In the genomic region with DNA sequence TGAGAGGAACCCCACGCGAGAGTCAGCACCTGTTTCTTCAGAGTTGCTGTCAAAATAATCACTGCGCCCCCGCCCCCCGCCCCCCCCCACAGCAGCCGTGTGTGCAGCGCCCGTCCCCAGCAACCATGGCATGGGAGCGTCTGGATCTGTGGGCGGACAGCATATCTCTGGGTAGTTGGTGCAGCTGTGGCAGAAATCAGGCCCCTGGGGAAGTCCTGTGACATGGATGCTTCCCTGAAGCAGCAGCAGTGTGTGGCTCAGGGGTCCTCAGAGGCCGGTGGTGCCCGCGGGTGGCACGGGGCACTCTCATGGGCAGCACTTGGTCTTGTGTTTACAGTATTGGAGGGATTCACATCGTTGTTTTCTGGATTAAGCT, we compare ENCODE assay signal across 1 cellular context.
A peak's percentile ranks its signal among the peaks of the same experiment; 100 is the strongest.
TF ChIP-seq lines count a peak whose summit lies in the region.

No MANE protein-coding gene starts in this region.

TF ChIP-seq in HepG2, 621 proteins besides CTCF, POLR2A, EP300 and RAD21:
- TF ChIP-seq, protein P1, sequence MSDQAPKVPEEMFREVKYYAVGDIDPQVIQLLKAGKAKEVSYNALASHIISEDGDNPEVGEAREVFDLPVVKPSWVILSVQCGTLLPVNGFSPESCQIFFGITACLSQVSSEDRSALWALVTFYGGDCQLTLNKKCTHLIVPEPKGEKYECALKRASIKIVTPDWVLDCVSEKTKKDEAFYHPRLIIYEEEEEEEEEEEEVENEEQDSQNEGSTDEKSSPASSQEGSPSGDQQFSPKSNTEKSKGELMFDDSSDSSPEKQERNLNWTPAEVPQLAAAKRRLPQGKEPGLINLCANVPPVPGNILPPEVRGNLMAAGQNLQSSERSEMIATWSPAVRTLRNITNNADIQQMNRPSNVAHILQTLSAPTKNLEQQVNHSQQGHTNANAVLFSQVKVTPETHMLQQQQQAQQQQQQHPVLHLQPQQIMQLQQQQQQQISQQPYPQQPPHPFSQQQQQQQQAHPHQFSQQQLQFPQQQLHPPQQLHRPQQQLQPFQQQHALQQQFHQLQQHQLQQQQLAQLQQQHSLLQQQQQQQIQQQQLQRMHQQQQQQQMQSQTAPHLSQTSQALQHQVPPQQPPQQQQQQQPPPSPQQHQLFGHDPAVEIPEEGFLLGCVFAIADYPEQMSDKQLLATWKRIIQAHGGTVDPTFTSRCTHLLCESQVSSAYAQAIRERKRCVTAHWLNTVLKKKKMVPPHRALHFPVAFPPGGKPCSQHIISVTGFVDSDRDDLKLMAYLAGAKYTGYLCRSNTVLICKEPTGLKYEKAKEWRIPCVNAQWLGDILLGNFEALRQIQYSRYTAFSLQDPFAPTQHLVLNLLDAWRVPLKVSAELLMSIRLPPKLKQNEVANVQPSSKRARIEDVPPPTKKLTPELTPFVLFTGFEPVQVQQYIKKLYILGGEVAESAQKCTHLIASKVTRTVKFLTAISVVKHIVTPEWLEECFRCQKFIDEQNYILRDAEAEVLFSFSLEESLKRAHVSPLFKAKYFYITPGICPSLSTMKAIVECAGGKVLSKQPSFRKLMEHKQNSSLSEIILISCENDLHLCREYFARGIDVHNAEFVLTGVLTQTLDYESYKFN (CRISPR knock-in tag; conservative IDR thresholded peaks at IDR 0.05): no peak
- peak; percentile 9 for TF ChIP-seq RBM22 (optimal IDR thresholded peaks at IDR 0.05; ENCODE audit: low read length)
